29 cellular contexts compared by ENCODE assay signal in genomic region chr5:102080288-102080687, GRCh38.
"Had no signal": no experiment of that assay in that cellular context is flagged by ENCODE, and none has a peak within 500 bp of the region (broad histone marks: within the 10 kb centered on the region; RNA-seq: fewer than 3 reads in every experiment).

No MANE protein-coding gene starts in this region.

- H3K79me2 ChIP-seq: hepatocyte had no signal

- DNase-seq: colonic mucosa; cortex of kidney; dermis blood vessel endothelial cell; effector CD4-positive, alpha-beta T cell; effector CD8-positive, alpha-beta T cell; effector memory CD4-positive, alpha-beta T cell; effector memory CD8-positive, alpha-beta T cell; endodermal cell; erythroblast; esophagus squamous epithelium; foreskin fibroblast; foreskin keratinocyte; foreskin melanocyte; gastrocnemius medialis; glutamatergic neuron; head of caudate nucleus; heart left ventricle; heart right ventricle had no signal

- H3K9me3 ChIP-seq: colonic mucosa, esophagus muscularis mucosa, esophagus squamous epithelium, gastrocnemius medialis, gastroesophageal sphincter had no signal

- H3K4me1 ChIP-seq: colonic mucosa, esophagus muscularis mucosa, esophagus squamous epithelium, foreskin keratinocyte, gastrocnemius medialis, gastroesophageal sphincter, heart left ventricle, heart right ventricle had no signal

- H3K4me3 Mint-ChIP-seq: dendritic cell treated with granulocyte-macrophage colony-stimulating factor and Interleukin-4, amounts not matched to agents 40 ng/mL and 50 ng/mL, for 4 days; effector memory CD8-positive, alpha-beta T cell; endodermal cell had no signal

- H3K36me3 ChIP-seq: colonic mucosa, esophagus muscularis mucosa, esophagus squamous epithelium, gastrocnemius medialis, gastroesophageal sphincter, heart left ventricle, heart right ventricle had no signal

- H3K4me3 ChIP-seq: colonic mucosa, coronary artery, esophagus muscularis mucosa, esophagus squamous epithelium, gastrocnemius medialis, gastroesophageal sphincter, heart left ventricle, heart right ventricle, hepatocyte had no signal

- FAIRE-seq: colon, endometrium, endothelial cell of umbilical vein, frontal cortex had no signal

- H3K27ac Mint-ChIP-seq: dendritic cell treated with granulocyte-macrophage colony-stimulating factor and Interleukin-4, amounts not matched to agents 40 ng/mL and 50 ng/mL, for 4 days; effector memory CD8-positive, alpha-beta T cell; endodermal cell had no signal

- H3K27ac ChIP-seq: colonic mucosa, coronary artery, epithelial cell of prostate, esophagus muscularis mucosa, esophagus squamous epithelium, foreskin keratinocyte, gastrocnemius medialis, gastroesophageal sphincter, heart left ventricle, heart right ventricle, hepatocyte had no signal

- H2AFZ ChIP-seq: hepatocyte had no signal

- H3K27me3 ChIP-seq: colonic mucosa, esophagus muscularis mucosa, esophagus squamous epithelium, foreskin keratinocyte, gastrocnemius medialis, gastroesophageal sphincter, heart left ventricle, heart right ventricle, hepatocyte had no signal

- ATAC-seq: effector memory CD8-positive, alpha-beta T cell; esophagus mucosa; foreskin keratinocyte; gastrocnemius medialis; gastroesophageal sphincter; heart left ventricle; heart right ventricle had no signal

- H3K27me3 Mint-ChIP-seq: dendritic cell treated with granulocyte-macrophage colony-stimulating factor and Interleukin-4, amounts not matched to agents 40 ng/mL and 50 ng/mL, for 4 days; effector memory CD8-positive, alpha-beta T cell had no signal

- H3K4me2 ChIP-seq: hepatocyte had no signal
